ENCODE assay signal across 9 cellular contexts in the genomic region with DNA sequence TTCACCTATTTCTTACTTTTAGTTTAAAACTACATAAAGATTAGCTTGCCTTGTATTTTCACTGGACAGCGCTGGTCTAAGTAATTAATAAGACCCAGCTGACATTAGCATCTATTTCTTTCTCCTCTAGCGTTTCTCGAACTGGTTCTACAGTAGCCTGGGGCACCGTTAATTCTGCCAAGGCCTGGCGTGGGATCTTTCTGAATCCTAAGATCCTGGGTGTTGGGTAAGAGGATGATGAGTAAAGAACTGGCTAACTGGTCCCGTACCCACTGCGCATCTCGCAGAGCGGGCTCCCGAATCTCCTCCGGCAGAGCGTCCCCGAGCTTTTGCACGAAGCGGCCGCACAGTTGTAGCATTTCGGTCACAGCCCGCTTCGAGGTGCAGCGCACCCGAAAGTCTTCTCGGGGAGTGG. TPM values are rescaled to one million over a fixed set of nuclear protein-coding genes. Genes with fewer than 3 reads are reported as not detected.
DNase-seq lines count a peak whose midpoint lies in the region; ATAC-seq and TF ChIP-seq lines count a peak whose summit lies in the region.
"Had no signal": no experiment of that assay in that cellular context is flagged by ENCODE, and none has a peak within 500 bp of the region (broad histone marks: within the 10 kb centered on the region; RNA-seq: fewer than 3 reads in every experiment).

No MANE protein-coding gene starts in this region.

- H3K36me3 Mint-ChIP-seq in T-helper 17 cell (ENCODE audit: low read depth) (no peaks in the 10 kb centered on the region), osteocyte (ENCODE audit: unreplicated experiment) (no peaks in the 10 kb centered on the region)

- no peak for TF ChIP-seq RAD21 in Ishikawa (IDR thresholded peaks at IDR 0.05; ENCODE audit: low read depth)

- peak overlapping the region; percentile 98 for H3K4me3 ChIP-seq in fibroblast of pulmonary artery (replicated peaks; ENCODE audit: low read depth, low read length)

- no peak for TF ChIP-seq EP300 in Ishikawa (IDR thresholded peaks at IDR 0.05; ENCODE audit: borderline replicate concordance)

- H3K9me3 Mint-ChIP-seq in osteocyte (ENCODE audit: unreplicated experiment), result no peaks in the 10 kb centered on the region

- ATAC-seq in GM21723 (IDR thresholded peaks at IDR 0.05; ENCODE audit: unreplicated experiment) (peak; percentile 35), T-helper 17 cell (peak; percentile 70), GM19467 (IDR thresholded peaks at IDR 0.05; ENCODE audit: unreplicated experiment) (no peak)

- no peaks in the 10 kb centered on the region for H3K27me3 Mint-ChIP-seq in T-helper 17 cell
- no peaks in the 10 kb centered on the region for H3K27me3 Mint-ChIP-seq in osteocyte (ENCODE audit: unreplicated experiment)

- H3K4me1 Mint-ChIP-seq in T-helper 17 cell (peaks cover 25% of the 10 kb centered on the region), osteocyte (ENCODE audit: unreplicated experiment) (peaks cover 20% of the 10 kb centered on the region)

- DNase-seq in NCI-H82 (lab: John Stamatoyannopoulos, UW) (peak; percentile 89), NCI-H82 treated with DMSO at 0.1 percent for 48 hours (lab: John Stamatoyannopoulos, UW; ENCODE audit: unreplicated experiment) (no peak), T-helper 17 cell (no peak), fibroblast of pulmonary artery (ENCODE audit: low read depth) (peak; percentile 81), osteocyte (ENCODE audit: extremely low spot score, unreplicated experiment) (no peak)

- H3K4me3 Mint-ChIP-seq in T-helper 17 cell, result peak overlapping the region; percentile 97
- H3K4me3 Mint-ChIP-seq in osteocyte (ENCODE audit: unreplicated experiment), result peak overlapping the region; percentile 95

- TF ChIP-seq CTCF in fibroblast of pulmonary artery (IDR thresholded peaks at IDR 0.05; ENCODE audit: low read length, missing control alignments) (no peak), osteocyte (IDR thresholded peaks at IDR 0.05) (no peak)

- H3K27ac Mint-ChIP-seq in T-helper 17 cell (peak overlapping the region; percentile 99), osteocyte (ENCODE audit: unreplicated experiment) (peak overlapping the region; percentile 98)

- H3K9me3 ChIP-seq in T-helper 17 cell (ENCODE audit: control insufficient read depth, low read length, poor library complexity, severe bottlenecking), result no peaks in the 10 kb centered on the region

TF ChIP-seq in Ishikawa, 13 proteins besides CTCF, POLR2A, EP300 and RAD21:
- TF ChIP-seq NFIC (IDR thresholded peaks at IDR 0.05), result no peak
- TF ChIP-seq, protein P1, sequence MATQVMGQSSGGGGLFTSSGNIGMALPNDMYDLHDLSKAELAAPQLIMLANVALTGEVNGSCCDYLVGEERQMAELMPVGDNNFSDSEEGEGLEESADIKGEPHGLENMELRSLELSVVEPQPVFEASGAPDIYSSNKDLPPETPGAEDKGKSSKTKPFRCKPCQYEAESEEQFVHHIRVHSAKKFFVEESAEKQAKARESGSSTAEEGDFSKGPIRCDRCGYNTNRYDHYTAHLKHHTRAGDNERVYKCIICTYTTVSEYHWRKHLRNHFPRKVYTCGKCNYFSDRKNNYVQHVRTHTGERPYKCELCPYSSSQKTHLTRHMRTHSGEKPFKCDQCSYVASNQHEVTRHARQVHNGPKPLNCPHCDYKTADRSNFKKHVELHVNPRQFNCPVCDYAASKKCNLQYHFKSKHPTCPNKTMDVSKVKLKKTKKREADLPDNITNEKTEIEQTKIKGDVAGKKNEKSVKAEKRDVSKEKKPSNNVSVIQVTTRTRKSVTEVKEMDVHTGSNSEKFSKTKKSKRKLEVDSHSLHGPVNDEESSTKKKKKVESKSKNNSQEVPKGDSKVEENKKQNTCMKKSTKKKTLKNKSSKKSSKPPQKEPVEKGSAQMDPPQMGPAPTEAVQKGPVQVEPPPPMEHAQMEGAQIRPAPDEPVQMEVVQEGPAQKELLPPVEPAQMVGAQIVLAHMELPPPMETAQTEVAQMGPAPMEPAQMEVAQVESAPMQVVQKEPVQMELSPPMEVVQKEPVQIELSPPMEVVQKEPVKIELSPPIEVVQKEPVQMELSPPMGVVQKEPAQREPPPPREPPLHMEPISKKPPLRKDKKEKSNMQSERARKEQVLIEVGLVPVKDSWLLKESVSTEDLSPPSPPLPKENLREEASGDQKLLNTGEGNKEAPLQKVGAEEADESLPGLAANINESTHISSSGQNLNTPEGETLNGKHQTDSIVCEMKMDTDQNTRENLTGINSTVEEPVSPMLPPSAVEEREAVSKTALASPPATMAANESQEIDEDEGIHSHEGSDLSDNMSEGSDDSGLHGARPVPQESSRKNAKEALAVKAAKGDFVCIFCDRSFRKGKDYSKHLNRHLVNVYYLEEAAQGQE (IDR thresholded peaks at IDR 0.05; ENCODE audit: low read depth), result peak; percentile 38; the same call in 1 of the 2 replicates

RNA-seq across cellular contexts. Expression of a gene that starts 0.3 kb away (rescaled TPM):
- total RNA-seq in T-helper 17 cell (10 to 100 TPM; 18.6 to 20.3 TPM), osteocyte (28.7 and 29.4 TPM in 2 replicates)

RNA-seq across cellular contexts. Expression of a gene that starts 0.4 kb away (rescaled TPM):
- total RNA-seq in T-helper 17 cell, result 10 to 100 TPM; 16.1 to 16.2 TPM
- 13.0 and 15.6 TPM in 2 replicates for total RNA-seq in osteocyte

RNA-seq across cellular contexts. Expression of a gene that starts 56.2 kb away (rescaled TPM):
- not detected for total RNA-seq in T-helper 17 cell
- not detected in 2 replicates for total RNA-seq in osteocyte
- total RNA-seq: myocyte had no signal

Comparison
In these comparisons a context has a peak if more than half of its experiments do, and no peak if none do; other contexts are left out.
1. DNase-seq: peak in NCI-H82 (single experiment) and fibroblast of pulmonary artery (single experiment); none in NCI-H82 treated with DMSO at 0.1 percent for 48 hours (single experiment), T-helper 17 cell (0 of 3) and osteocyte (single experiment).